ENCODE assay signal across 1 cellular context in the genomic region with DNA sequence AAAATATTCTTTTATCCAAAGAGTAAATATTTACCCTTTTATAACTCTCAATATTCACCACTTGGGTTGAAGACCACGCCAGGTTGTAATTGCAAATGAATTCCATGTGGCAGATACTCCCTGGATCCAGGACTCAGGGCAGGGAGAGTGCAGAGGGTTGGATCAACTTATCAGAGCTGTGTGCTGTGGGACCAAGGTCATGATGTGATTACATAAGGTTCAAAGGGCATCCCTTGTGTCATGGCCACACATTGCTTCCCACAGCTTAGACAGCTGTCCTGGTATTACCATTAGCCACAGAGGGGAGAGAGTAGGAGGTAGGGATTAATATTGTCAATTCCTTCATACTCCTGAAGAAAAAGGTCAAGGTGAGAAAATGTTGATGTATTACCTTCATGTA.
TF ChIP-seq lines count a peak whose summit lies in the region.

No MANE protein-coding gene starts in this region.

TF ChIP-seq in HepG2, 621 proteins besides CTCF, POLR2A, EP300 and RAD21 (continued from another document and continues in another):
- TF ChIP-seq AHDC1 (CRISPR knock-in tag; IDR thresholded peaks at IDR 0.05; ENCODE audit: borderline replicate concordance) (peak; percentile 86), TBX2 (CRISPR knock-in tag; IDR thresholded peaks at IDR 0.05; ENCODE audit: borderline replicate concordance) (peak; percentile 57; the same call in 1 of the 2 replicates), ARNTL (CRISPR knock-in tag; IDR thresholded peaks at IDR 0.05) (peak; percentile 75), HDAC1 (CRISPR knock-in tag; IDR thresholded peaks at IDR 0.05) (peak; percentile 73), KDM2A (CRISPR knock-in tag; IDR thresholded peaks at IDR 0.05; ENCODE audit: borderline replicate concordance, low read depth) (no peak), ZNF710 (CRISPR knock-in tag; IDR thresholded peaks at IDR 0.05; ENCODE audit: borderline replicate concordance) (peak; percentile 73; the same call in 1 of the 2 replicates), SOX6 (IDR thresholded peaks at IDR 0.05) (no peak), SOX6 (CRISPR knock-in tag; IDR thresholded peaks at IDR 0.05) (peak; percentile 86), IRF2 (CRISPR knock-in tag; IDR thresholded peaks at IDR 0.05) (peak; percentile 87), FOXJ3 (CRISPR knock-in tag; IDR thresholded peaks at IDR 0.05; ENCODE audit: borderline replicate concordance) (peak; percentile 49; the same call in 1 of the 2 replicates), ZNF547 (CRISPR knock-in tag; IDR thresholded peaks at IDR 0.05) (no peak), GABPA (IDR thresholded peaks at IDR 0.05; ENCODE audit: low read depth, low read length) (no peak), GABPA (CRISPR knock-in tag; IDR thresholded peaks at IDR 0.05; ENCODE audit: low read depth) (0 out of 2 replicates have a peak, but pooled peaks have one; percentile 11), ZNF292 (CRISPR knock-in tag; IDR thresholded peaks at IDR 0.05; ENCODE audit: borderline replicate concordance, low read depth) (peak; percentile 64; the same call in 1 of the 2 replicates), ZNF331 (CRISPR knock-in tag; IDR thresholded peaks at IDR 0.05) (peak; percentile 90; the same call in 1 of the 2 replicates), ZNF644 (CRISPR knock-in tag; IDR thresholded peaks at IDR 0.05; ENCODE audit: low read depth) (peak; percentile 98), ZBTB20 (CRISPR knock-in tag; IDR thresholded peaks at IDR 0.05; ENCODE audit: borderline replicate concordance, low read depth) (peak; percentile 34; the same call in 1 of the 2 replicates), EHMT2 (IDR thresholded peaks at IDR 0.05; ENCODE audit: borderline replicate concordance, low read depth, low read length) (peak; percentile 31; the same call in 1 of the 2 replicates), ZNF614 (CRISPR knock-in tag; IDR thresholded peaks at IDR 0.05; ENCODE audit: borderline replicate concordance) (peak; percentile 82; the same call in 1 of the 2 replicates), SOX5 (CRISPR knock-in tag; IDR thresholded peaks at IDR 0.05; ENCODE audit: borderline replicate concordance) (peak; percentile 79), BCL6 (CRISPR knock-in tag; IDR thresholded peaks at IDR 0.05) (peak; percentile 75), ZNF772 (CRISPR knock-in tag; IDR thresholded peaks at IDR 0.05) (no peak), FOXO1 (CRISPR knock-in tag; IDR thresholded peaks at IDR 0.05) (peak; percentile 78; the same call in 1 of the 2 replicates), ARID3A (IDR thresholded peaks at IDR 0.05; ENCODE audit: low read depth, low read length) (peak; percentile 88), HDAC2 (CRISPR knock-in tag; IDR thresholded peaks at IDR 0.05) (peak; percentile 79; the same call in 1 of the 2 replicates), FOSL2 (CRISPR knock-in tag; IDR thresholded peaks at IDR 0.05) (peak; percentile 67), ESRRA (CRISPR knock-in tag; IDR thresholded peaks at IDR 0.05; ENCODE audit: low read depth) (peak; percentile 95), LCORL (IDR thresholded peaks at IDR 0.05) (no peak), LCORL (CRISPR knock-in tag; IDR thresholded peaks at IDR 0.05) (0 out of 2 replicates have a peak, but pooled peaks have one; percentile 17)
- TF ChIP-seq, protein P1, sequence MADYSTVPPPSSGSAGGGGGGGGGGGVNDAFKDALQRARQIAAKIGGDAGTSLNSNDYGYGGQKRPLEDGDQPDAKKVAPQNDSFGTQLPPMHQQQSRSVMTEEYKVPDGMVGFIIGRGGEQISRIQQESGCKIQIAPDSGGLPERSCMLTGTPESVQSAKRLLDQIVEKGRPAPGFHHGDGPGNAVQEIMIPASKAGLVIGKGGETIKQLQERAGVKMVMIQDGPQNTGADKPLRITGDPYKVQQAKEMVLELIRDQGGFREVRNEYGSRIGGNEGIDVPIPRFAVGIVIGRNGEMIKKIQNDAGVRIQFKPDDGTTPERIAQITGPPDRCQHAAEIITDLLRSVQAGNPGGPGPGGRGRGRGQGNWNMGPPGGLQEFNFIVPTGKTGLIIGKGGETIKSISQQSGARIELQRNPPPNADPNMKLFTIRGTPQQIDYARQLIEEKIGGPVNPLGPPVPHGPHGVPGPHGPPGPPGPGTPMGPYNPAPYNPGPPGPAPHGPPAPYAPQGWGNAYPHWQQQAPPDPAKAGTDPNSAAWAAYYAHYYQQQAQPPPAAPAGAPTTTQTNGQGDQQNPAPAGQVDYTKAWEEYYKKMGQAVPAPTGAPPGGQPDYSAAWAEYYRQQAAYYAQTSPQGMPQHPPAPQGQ (CRISPR knock-in tag; IDR thresholded peaks at IDR 0.05; ENCODE audit: borderline replicate concordance), result no peak
- TF ChIP-seq, protein P2, sequence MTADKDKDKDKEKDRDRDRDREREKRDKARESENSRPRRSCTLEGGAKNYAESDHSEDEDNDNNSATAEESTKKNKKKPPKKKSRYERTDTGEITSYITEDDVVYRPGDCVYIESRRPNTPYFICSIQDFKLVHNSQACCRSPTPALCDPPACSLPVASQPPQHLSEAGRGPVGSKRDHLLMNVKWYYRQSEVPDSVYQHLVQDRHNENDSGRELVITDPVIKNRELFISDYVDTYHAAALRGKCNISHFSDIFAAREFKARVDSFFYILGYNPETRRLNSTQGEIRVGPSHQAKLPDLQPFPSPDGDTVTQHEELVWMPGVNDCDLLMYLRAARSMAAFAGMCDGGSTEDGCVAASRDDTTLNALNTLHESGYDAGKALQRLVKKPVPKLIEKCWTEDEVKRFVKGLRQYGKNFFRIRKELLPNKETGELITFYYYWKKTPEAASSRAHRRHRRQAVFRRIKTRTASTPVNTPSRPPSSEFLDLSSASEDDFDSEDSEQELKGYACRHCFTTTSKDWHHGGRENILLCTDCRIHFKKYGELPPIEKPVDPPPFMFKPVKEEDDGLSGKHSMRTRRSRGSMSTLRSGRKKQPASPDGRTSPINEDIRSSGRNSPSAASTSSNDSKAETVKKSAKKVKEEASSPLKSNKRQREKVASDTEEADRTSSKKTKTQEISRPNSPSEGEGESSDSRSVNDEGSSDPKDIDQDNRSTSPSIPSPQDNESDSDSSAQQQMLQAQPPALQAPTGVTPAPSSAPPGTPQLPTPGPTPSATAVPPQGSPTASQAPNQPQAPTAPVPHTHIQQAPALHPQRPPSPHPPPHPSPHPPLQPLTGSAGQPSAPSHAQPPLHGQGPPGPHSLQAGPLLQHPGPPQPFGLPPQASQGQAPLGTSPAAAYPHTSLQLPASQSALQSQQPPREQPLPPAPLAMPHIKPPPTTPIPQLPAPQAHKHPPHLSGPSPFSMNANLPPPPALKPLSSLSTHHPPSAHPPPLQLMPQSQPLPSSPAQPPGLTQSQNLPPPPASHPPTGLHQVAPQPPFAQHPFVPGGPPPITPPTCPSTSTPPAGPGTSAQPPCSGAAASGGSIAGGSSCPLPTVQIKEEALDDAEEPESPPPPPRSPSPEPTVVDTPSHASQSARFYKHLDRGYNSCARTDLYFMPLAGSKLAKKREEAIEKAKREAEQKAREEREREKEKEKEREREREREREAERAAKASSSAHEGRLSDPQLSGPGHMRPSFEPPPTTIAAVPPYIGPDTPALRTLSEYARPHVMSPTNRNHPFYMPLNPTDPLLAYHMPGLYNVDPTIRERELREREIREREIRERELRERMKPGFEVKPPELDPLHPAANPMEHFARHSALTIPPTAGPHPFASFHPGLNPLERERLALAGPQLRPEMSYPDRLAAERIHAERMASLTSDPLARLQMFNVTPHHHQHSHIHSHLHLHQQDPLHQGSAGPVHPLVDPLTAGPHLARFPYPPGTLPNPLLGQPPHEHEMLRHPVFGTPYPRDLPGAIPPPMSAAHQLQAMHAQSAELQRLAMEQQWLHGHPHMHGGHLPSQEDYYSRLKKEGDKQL (CRISPR knock-in tag; IDR thresholded peaks at IDR 0.05; ENCODE audit: low read depth), result peak; percentile 52; the same call in 1 of the 2 replicates
- TF ChIP-seq, protein P3, sequence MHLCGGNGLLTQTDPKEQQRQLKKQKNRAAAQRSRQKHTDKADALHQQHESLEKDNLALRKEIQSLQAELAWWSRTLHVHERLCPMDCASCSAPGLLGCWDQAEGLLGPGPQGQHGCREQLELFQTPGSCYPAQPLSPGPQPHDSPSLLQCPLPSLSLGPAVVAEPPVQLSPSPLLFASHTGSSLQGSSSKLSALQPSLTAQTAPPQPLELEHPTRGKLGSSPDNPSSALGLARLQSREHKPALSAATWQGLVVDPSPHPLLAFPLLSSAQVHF (CRISPR knock-in tag; IDR thresholded peaks at IDR 0.05), result no peak
- TF ChIP-seq, protein P4, sequence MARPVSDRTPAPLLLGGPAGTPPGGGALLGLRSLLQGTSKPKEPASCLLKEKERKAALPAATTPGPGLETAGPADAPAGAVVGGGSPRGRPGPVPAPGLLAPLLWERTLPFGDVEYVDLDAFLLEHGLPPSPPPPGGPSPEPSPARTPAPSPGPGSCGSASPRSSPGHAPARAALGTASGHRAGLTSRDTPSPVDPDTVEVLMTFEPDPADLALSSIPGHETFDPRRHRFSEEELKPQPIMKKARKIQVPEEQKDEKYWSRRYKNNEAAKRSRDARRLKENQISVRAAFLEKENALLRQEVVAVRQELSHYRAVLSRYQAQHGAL (CRISPR knock-in tag; IDR thresholded peaks at IDR 0.05; ENCODE audit: not compliant biosample characterization), result no peak
- TF ChIP-seq, protein P5, sequence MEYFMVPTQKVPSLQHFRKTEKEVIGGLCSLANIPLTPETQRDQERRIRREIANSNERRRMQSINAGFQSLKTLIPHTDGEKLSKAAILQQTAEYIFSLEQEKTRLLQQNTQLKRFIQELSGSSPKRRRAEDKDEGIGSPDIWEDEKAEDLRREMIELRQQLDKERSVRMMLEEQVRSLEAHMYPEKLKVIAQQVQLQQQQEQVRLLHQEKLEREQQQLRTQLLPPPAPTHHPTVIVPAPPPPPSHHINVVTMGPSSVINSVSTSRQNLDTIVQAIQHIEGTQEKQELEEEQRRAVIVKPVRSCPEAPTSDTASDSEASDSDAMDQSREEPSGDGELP (IDR thresholded peaks at IDR 0.05; ENCODE audit: borderline replicate concordance, low read depth), result peak; percentile 64; the same call in 1 of the 2 replicates
